In genomic region chr16:57590654-57591085, GRCh38 we compare ENCODE assay signal across 1 cellular context.
A peak's percentile ranks its signal among the peaks of the same experiment; 100 is the strongest.
TF ChIP-seq lines count a peak whose summit lies in the region.

No MANE protein-coding gene starts in this region.

TF ChIP-seq in K562, 482 proteins besides CTCF, POLR2A, EP300 and RAD21 (continued from another document):
- TF ChIP-seq TAF1 (IDR thresholded peaks at IDR 0.05; ENCODE audit: control insufficient read depth, extremely low read depth, insufficient read depth, low read length, severe bottlenecking) = no peak
- TF ChIP-seq ETV5 (CRISPR knock-in tag; IDR thresholded peaks at IDR 0.05; ENCODE audit: low read depth) = 0 out of 2 replicates have a peak, but pooled peaks have one; percentile 22
- no peak for TF ChIP-seq POLR2AphosphoS2 (IDR thresholded peaks at IDR 0.05; ENCODE audit: low read length)
- no peak for TF ChIP-seq POLR2H (tag; IDR thresholded peaks at IDR 0.05; ENCODE audit: low read depth)
- no peak for TF ChIP-seq SIX5 (IDR thresholded peaks at IDR 0.05; ENCODE audit: borderline replicate concordance in 1 of 2, insufficient read depth in 1 of 2, low read depth in 1 of 2, low read length in 2 of 2)
- TF ChIP-seq SPI1 (IDR thresholded peaks at IDR 0.05; ENCODE audit: borderline replicate concordance, low read depth, low read length) = 0 out of 2 replicates have a peak, but pooled peaks have one; percentile 21
- TF ChIP-seq MAZ (CRISPR knock-in tag; conservative IDR thresholded peaks at IDR 0.05 in 1 of 2, IDR thresholded peaks at IDR 0.05 in 1 of 2) = no peak
- TF ChIP-seq PPARD (CRISPR knock-in tag; IDR thresholded peaks at IDR 0.05) = no peak
- no peak for TF ChIP-seq RBM22 (IDR thresholded peaks at IDR 0.05; ENCODE audit: low read depth, low read length, poor library complexity, severe bottlenecking)
- TF ChIP-seq ATF3 (IDR thresholded peaks at IDR 0.05) = peak; percentile 21; the same call in 1 of the 2 replicates
- no peak for TF ChIP-seq ATF3 (CRISPR knock-in tag; conservative IDR thresholded peaks at IDR 0.05)
- 0 out of 2 replicates have a peak, but pooled peaks have one; percentile 33 for TF ChIP-seq ZNF589 (CRISPR knock-in tag; IDR thresholded peaks at IDR 0.05; ENCODE audit: low read depth)
